Comparison of ENCODE assay signal across 13 cellular contexts in the genomic region with DNA sequence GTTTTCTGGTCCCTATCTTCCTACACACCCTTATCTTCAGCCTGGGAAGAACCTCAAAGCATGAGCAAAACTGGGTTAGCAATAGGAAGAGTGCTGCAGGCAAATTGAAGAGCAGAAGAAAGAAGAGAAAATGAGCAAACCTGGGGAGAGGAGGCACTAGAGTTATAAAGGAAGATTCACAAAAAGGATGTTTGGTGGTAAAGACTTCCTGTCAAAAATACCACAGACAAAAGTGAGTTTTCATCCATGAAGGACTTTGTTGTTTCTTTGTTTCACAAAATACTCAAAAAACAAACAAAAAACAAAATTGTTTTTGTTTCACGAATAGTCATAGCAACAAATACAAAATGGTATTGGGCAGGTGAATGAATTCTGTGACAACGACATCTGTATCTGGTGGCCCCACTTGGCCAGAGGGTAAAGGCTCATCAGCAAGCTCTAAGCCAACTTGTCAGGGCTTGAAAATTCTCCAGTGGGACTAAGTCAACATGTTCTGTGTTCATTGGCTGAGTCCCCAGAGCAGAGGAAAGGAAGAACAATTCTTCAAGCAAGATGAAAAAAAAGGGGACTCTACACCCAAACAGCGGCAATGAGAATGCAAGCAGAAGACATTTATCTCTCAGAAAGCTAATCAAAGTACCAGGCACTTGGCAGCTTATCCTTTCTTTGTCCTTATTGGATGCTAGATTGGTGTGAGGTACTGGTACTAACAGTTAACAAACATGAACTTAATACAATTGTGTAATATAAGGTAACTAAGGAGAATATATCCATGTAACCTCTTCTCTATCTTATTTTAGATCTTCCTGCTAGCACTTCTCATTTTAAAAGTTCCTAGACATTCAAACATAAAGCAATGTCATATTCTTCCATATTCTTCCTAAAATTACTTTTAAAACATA. TPM values are rescaled to one million over a fixed set of nuclear protein-coding genes. Genes with fewer than 3 reads are reported as not detected.
DNase-seq lines count a peak whose midpoint lies in the region; ATAC-seq, FAIRE-seq and TF ChIP-seq lines count a peak whose summit lies in the region.
"Had no signal": no experiment of that assay in that cellular context is flagged by ENCODE, and none has a peak within 500 bp of the region (broad histone marks: within the 10 kb centered on the region; RNA-seq: fewer than 3 reads in every experiment).

No MANE protein-coding gene starts in this region.

- intact Hi-C loops in left lung (cut with DNase I), result no loop called here

- H3K36me3 ChIP-seq in HEK293 (ENCODE audit: control insufficient read depth in 2 of 2, insufficient read depth in 1 of 2, low read length in 2 of 2), result no peaks in the 10 kb centered on the region
- no peaks in the 10 kb centered on the region for H3K36me3 ChIP-seq in left lung
- H3K36me3 ChIP-seq: thoracic aorta had no signal

- no peaks in the 10 kb centered on the region for H3K27me3 ChIP-seq in left lung

- peak; percentile 16 for DNase-seq in AG04449 (ENCODE audit: low read depth, low spot score)
- DNase-seq in activated naive CD8-positive, alpha-beta T cell treated with anti-CD3 and anti-CD28 coated beads, Interleukin-2, amount 50 U/mL, for 24 hours, result no peak
- no peak for DNase-seq in left lung
- no peak for DNase-seq in ureter (ENCODE audit: low spot score)
- DNase-seq in GM12892 (ENCODE audit: insufficient read length), result no peak
- DNase-seq in 8988T, result no peak
- DNase-seq: DMS79; SHP77; stimulated activated CD4-positive, alpha-beta T cell treated with anti-CD3 and anti-CD28 coated beads, Interleukin-15, amount 100 ng/mL, for 24 hours had no signal

- TF ChIP-seq CTCF in AG04449 (IDR thresholded peaks at IDR 0.05; ENCODE audit: insufficient read depth, low read length, missing control alignments) (no peak), HEK293 (tag by site-specific recombination; IDR thresholded peaks at IDR 0.05) (no peak), left lung (IDR thresholded peaks at IDR 0.05) (no peak)

- H3K9me3 ChIP-seq in HEK293 (ENCODE audit: control insufficient read depth, insufficient read depth, low read depth, low read length) (no peaks in the 10 kb centered on the region), left lung (no peaks in the 10 kb centered on the region)
- H3K9me3 ChIP-seq: thoracic aorta had no signal

- H3K4me1 ChIP-seq in HEK293 (ENCODE audit: control insufficient read depth, insufficient read depth, low read length) (no peaks in the 10 kb centered on the region), left lung (peaks cover 0 to 70% of the 10 kb centered on the region in 2 donors)

- TF ChIP-seq POLR2A in GM12892 (IDR thresholded peaks at IDR 0.05; ENCODE audit: low read depth, low read length), result no peak

- peak overlapping the region; percentile 26 for H3K27ac Mint-ChIP-seq in activated naive CD8-positive, alpha-beta T cell treated with anti-CD3 and anti-CD28 coated beads, Interleukin-2, amount 50 U/mL, for 24 hours

- no peaks in the 10 kb centered on the region for H3K9me3 Mint-ChIP-seq in activated naive CD8-positive, alpha-beta T cell treated with anti-CD3 and anti-CD28 coated beads, Interleukin-2, amount 50 U/mL, for 24 hours

- H3K4me3 Mint-ChIP-seq in activated naive CD8-positive, alpha-beta T cell treated with anti-CD3 and anti-CD28 coated beads, Interleukin-2, amount 50 U/mL, for 24 hours, result no peak overlapping the region

- H3K4me1 Mint-ChIP-seq in activated naive CD8-positive, alpha-beta T cell treated with anti-CD3 and anti-CD28 coated beads, Interleukin-2, amount 50 U/mL, for 24 hours, result peaks cover 38% of the 10 kb centered on the region

- CTCF ChIA-PET in AG04449 (lab: Yijun Ruan, JAX) (no interaction called here), HEK293 (lab: Yijun Ruan, JAX) (no interaction called here)

- POLR2A ChIA-PET in AG04449 (lab: Yijun Ruan, JAX) (no interaction called here), HEK293 (lab: Yijun Ruan, JAX) (no interaction called here)

- FAIRE-seq in GM12892 (lab: Jason Lieb, UNC), result no peak
- FAIRE-seq: endometrium had no signal

- ATAC-seq in activated naive CD8-positive, alpha-beta T cell treated with anti-CD3 and anti-CD28 coated beads, Interleukin-2, amount 50 U/mL, for 24 hours, result no peak
- ATAC-seq in left lung, result no peak
- no peak for ATAC-seq in GM19328 (IDR thresholded peaks at IDR 0.05; ENCODE audit: unreplicated experiment)

- peaks cover 27% of the 10 kb centered on the region for H3K27me3 Mint-ChIP-seq in activated naive CD8-positive, alpha-beta T cell treated with anti-CD3 and anti-CD28 coated beads, Interleukin-2, amount 50 U/mL, for 24 hours

- H3K36me3 Mint-ChIP-seq in activated naive CD8-positive, alpha-beta T cell treated with anti-CD3 and anti-CD28 coated beads, Interleukin-2, amount 50 U/mL, for 24 hours (ENCODE audit: low read depth), result peaks cover 3% of the 10 kb centered on the region

- H3K4me3 ChIP-seq in AG04449 (ENCODE audit: low read depth, low read length) (no peak overlapping the region), HEK293 (ENCODE audit: low read depth, low read length) (no peak overlapping the region), left lung (no peak overlapping the region)
- H3K4me3 ChIP-seq: thoracic aorta had no signal

- no peak overlapping the region for H3K27ac ChIP-seq in HEK293 (ENCODE audit: extremely low read depth, low read depth, low read length)
- peak overlapping the region; percentile 2 to 96 for H3K27ac ChIP-seq in left lung

TF ChIP-seq in HEK293, 187 proteins besides CTCF, POLR2A, EP300 and RAD21:
- TF ChIP-seq GLIS1 (tag by site-specific recombination; IDR thresholded peaks at IDR 0.05) (peak; percentile 65), OSR2 (tag by site-specific recombination; IDR thresholded peaks at IDR 0.05) (no peak)
TF ChIP-seq in HEK293: peak in this region for 1.

RNA-seq across cellular contexts. Expression of gene ATP8B4, which starts 9.7 kb away (rescaled TPM):
- total RNA-seq in left lung (1 to 10 TPM; 4.5 to 8.1 TPM), ureter (29.2 TPM)
- 0.06 TPM for polyA plus RNA-seq in GM12892 (2012; ENCODE audit: missing spikeins)
